Comparison of ENCODE assay signal across 8 cellular contexts in genomic region chr20:57718490-57719009, GRCh38. TPM values are rescaled to one million over a fixed set of nuclear protein-coding genes. Genes with fewer than 3 reads are reported as not detected.
DNase-seq lines count a peak whose midpoint lies in the region; ATAC-seq and TF ChIP-seq lines count a peak whose summit lies in the region.

No MANE protein-coding gene starts in this region.

- H3K9me3 Mint-ChIP-seq in natural killer cell, result no peaks in the 10 kb centered on the region
- H3K9me3 Mint-ChIP-seq in stimulated activated memory B cell treated with anti-CD40 and anti-IgM and Interleukin-4, amounts not matched to agents 10 μg/mL and 1 μg/mL and 100 μg/mL, for 72 hours, result no peaks in the 10 kb centered on the region

- peak overlapping the region; percentile 100 for H3K27ac ChIP-seq in RWPE2 (ENCODE audit: poor library complexity, severe bottlenecking)

- H3K36me3 Mint-ChIP-seq in natural killer cell, result no peaks in the 10 kb centered on the region
- no peaks in the 10 kb centered on the region for H3K36me3 Mint-ChIP-seq in stimulated activated memory B cell treated with anti-CD40 and anti-IgM and Interleukin-4, amounts not matched to agents 10 μg/mL and 1 μg/mL and 100 μg/mL, for 72 hours

- H3K4me1 ChIP-seq in RWPE2 (ENCODE audit: insufficient read depth, poor library complexity, severe bottlenecking), result peaks cover 44% of the 10 kb centered on the region

- intact Hi-C loops in natural killer cell (cut with micrococcal nuclease), result loop anchor here (1.0 to 10.0 kb wide), 4 partner anchors 8 to 324 kb away; partner anchors contain the start of genes PMEPA1, RBM38 and ZBP1

- peak overlapping the region; percentile 68 to 86 for H3K27ac Mint-ChIP-seq in natural killer cell
- peak overlapping the region; percentile 31 for H3K27ac Mint-ChIP-seq in stimulated activated memory B cell treated with anti-CD40 and anti-IgM and Interleukin-4, amounts not matched to agents 10 μg/mL and 1 μg/mL and 100 μg/mL, for 72 hours

- no peaks in the 10 kb centered on the region for H3K36me3 ChIP-seq in RWPE2 (ENCODE audit: low read depth)

- H3K4me1 Mint-ChIP-seq in natural killer cell, result peaks cover 5 to 8% of the 10 kb centered on the region in 2 donors
- peaks cover 15% of the 10 kb centered on the region for H3K4me1 Mint-ChIP-seq in stimulated activated memory B cell treated with anti-CD40 and anti-IgM and Interleukin-4, amounts not matched to agents 10 μg/mL and 1 μg/mL and 100 μg/mL, for 72 hours

- no peaks in the 10 kb centered on the region for H3K27me3 ChIP-seq in RWPE2 (ENCODE audit: insufficient read depth, poor library complexity, severe bottlenecking)

- H3K9me3 ChIP-seq in RWPE2 (ENCODE audit: severe bottlenecking), result no peaks in the 10 kb centered on the region

- DNase-seq in DMS114 treated with DMSO at 0.1 percent for 48 hours (lab: John Stamatoyannopoulos, UW; ENCODE audit: unreplicated experiment) (peak; percentile 95), RWPE2 (ENCODE audit: low spot score) (peak; percentile 100), fibroblast of the aortic adventitia (ENCODE audit: low read depth) (peak; percentile 97), natural killer cell (peak; percentile 89)
- peak; percentile 98 for DNase-seq in Jurkat, Clone E6-1 (ENCODE audit: low read depth, low spot score)
- DNase-seq in activated effector memory CD4-positive, alpha-beta T cell treated with Interleukin-2 at 50 U/mL for 16 hours, result peak; percentile 82

- TF ChIP-seq CTCF in RWPE2 (IDR thresholded peaks at IDR 0.05; ENCODE audit: poor library complexity, severe bottlenecking) (no peak), fibroblast of the aortic adventitia (IDR thresholded peaks at IDR 0.05; ENCODE audit: insufficient read depth, low read length) (no peak), natural killer cell (IDR thresholded peaks at IDR 0.05) (no peak)

- peaks cover 16 to 36% of the 10 kb centered on the region in 2 donors for H3K27me3 Mint-ChIP-seq in natural killer cell (ENCODE audit: low read depth in 2 of 2)
- H3K27me3 Mint-ChIP-seq in stimulated activated memory B cell treated with anti-CD40 and anti-IgM and Interleukin-4, amounts not matched to agents 10 μg/mL and 1 μg/mL and 100 μg/mL, for 72 hours, result peaks cover 3% of the 10 kb centered on the region

- H3K4me3 Mint-ChIP-seq in natural killer cell, result peak overlapping the region; percentile 60
- peak overlapping the region; percentile 76 for H3K4me3 Mint-ChIP-seq in stimulated activated memory B cell treated with anti-CD40 and anti-IgM and Interleukin-4, amounts not matched to agents 10 μg/mL and 1 μg/mL and 100 μg/mL, for 72 hours

- peak overlapping the region; percentile 70 for H3K4me3 ChIP-seq in Jurkat, Clone E6-1 (ENCODE audit: low read length)
- peak overlapping the region; percentile 26 for H3K4me3 ChIP-seq in RWPE2 (ENCODE audit: severe bottlenecking)
- peak overlapping the region; percentile 62 for H3K4me3 ChIP-seq in fibroblast of the aortic adventitia (ENCODE audit: low read depth, low read length)

- ATAC-seq in GM21737 (IDR thresholded peaks at IDR 0.05; ENCODE audit: unreplicated experiment) (peak; percentile 93), RWPE2 (ENCODE audit: low read depth) (peak; percentile 83), natural killer cell (peak; percentile 98 to 99 (median 99))
- peak; percentile 98 for ATAC-seq in stimulated activated memory B cell treated with anti-CD40 and anti-IgM and Interleukin-4, amounts not matched to agents 10 μg/mL and 1 μg/mL and 100 μg/mL, for 72 hours

RNA-seq across cellular contexts. Expression of gene PMEPA1, which starts 8.7 kb away (rescaled TPM):
- 48.7 TPM for polyA plus RNA-seq in Jurkat, Clone E6-1 (2012; ENCODE audit: insufficient read depth, insufficient read length)
- total RNA-seq in fibroblast of the aortic adventitia (ENCODE audit: low replicate concordance), result 1.4 and 1.6 TPM in 2 replicates
- total RNA-seq in natural killer cell, result 1 to 10 TPM; 1.2 to 5.9 (median 2.4) TPM

Comparison
In these comparisons a context has a peak if more than half of its experiments do, and no peak if none do; other contexts are left out.
1. Peak in every context shown above with its lines: DNase-seq, ATAC-seq, H3K4me3 ChIP-seq and H3K27ac ChIP-seq.